Comparison of ENCODE assay signal across 8 cellular contexts in the genomic region with DNA sequence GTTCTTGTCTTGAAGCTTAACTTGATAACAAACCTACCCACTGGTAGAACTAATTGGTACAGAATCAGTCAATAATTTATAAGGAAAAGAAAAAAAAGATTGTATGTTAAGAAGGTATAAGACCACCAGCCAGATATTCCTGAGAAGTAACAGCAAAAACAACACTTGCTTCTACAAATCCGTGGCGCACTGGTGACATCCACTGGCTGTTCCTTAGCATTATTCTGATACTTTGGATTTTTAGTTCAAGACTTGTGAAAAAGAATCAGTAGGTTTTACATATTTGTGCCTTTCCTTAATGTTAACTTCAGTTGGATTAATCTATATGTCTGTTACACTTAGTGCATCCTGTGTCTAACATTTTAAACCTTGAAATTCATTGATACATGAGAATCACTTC.
DNase-seq lines count a peak whose midpoint lies in the region; ATAC-seq and TF ChIP-seq lines count a peak whose summit lies in the region.

No MANE protein-coding gene starts in this region.

- H3K9me3 Mint-ChIP-seq in H9: no peaks in the 10 kb centered on the region
- no peaks in the 10 kb centered on the region for H3K9me3 Mint-ChIP-seq in CD14-positive monocyte

- H3K4me1 Mint-ChIP-seq in H9: no peaks in the 10 kb centered on the region
- H3K4me1 Mint-ChIP-seq in CD14-positive monocyte: no peaks in the 10 kb centered on the region

- no peak overlapping the region for H2AK5ac ChIP-seq in H9 (ENCODE audit: insufficient read length, low read length)

- no peaks in the 10 kb centered on the region for H3K9me3 ChIP-seq in H9 (ENCODE audit: control insufficient read depth, low read depth, low read length)

- no peak overlapping the region for H4K8ac ChIP-seq in H9 (replicated peaks; ENCODE audit: insufficient read length, low read depth, low read length)

- H3T11ph ChIP-seq in H9 (ENCODE audit: low read length): no peak overlapping the region

- H3K79me1 ChIP-seq in H9 (ENCODE audit: insufficient read depth, low read depth, low read length, poor library complexity, severe bottlenecking): no peaks in the 10 kb centered on the region

- no peak overlapping the region for H3K56ac ChIP-seq in H9 (ENCODE audit: insufficient read length, low read depth, low read length)

- no peak overlapping the region for H2BK20ac ChIP-seq in H9 (ENCODE audit: low read depth, low read length, poor library complexity, severe bottlenecking)

- intact Hi-C loops in CD14-positive monocyte (cut with micrococcal nuclease): no loop called here

- peak; percentile 73 for TF ChIP-seq CTCF in H9 (conservative IDR thresholded peaks at IDR 0.05)
- TF ChIP-seq CTCF in CD14-positive monocyte (IDR thresholded peaks at IDR 0.05): no peak

- H2BK15ac ChIP-seq in H9 (ENCODE audit: low read depth, low read length): no peak overlapping the region

- H3K23me2 ChIP-seq in H9 (ENCODE audit: insufficient read length, low read depth, low read length, poor library complexity, severe bottlenecking): no peaks in the 10 kb centered on the region

- no peak overlapping the region for H3K27ac ChIP-seq in H9 (ENCODE audit: insufficient read length, low read depth, low read length)

- ATAC-seq in HG03457 (IDR thresholded peaks at IDR 0.05; ENCODE audit: unreplicated experiment) (no peak), HG02885 (IDR thresholded peaks at IDR 0.05; ENCODE audit: poor library complexity, unreplicated experiment) (no peak)

- no peak overlapping the region for H3K27ac Mint-ChIP-seq in H9
- H3K27ac Mint-ChIP-seq in CD14-positive monocyte: no peak overlapping the region

- H3K14ac ChIP-seq in H9 (ENCODE audit: insufficient read depth, low read length): no peak overlapping the region

- no peak overlapping the region for H3K4ac ChIP-seq in H9 (ENCODE audit: low read depth, low read length)

- H3K9ac ChIP-seq in H9 (ENCODE audit: extremely low read depth, insufficient read length, low read length): no peak overlapping the region

- H3K4me3 Mint-ChIP-seq in H9 (no peak overlapping the region), CD14-positive monocyte (no peak overlapping the region)

- H4K20me1 ChIP-seq in H9 (ENCODE audit: control insufficient read depth, insufficient read depth, insufficient read length): no peaks in the 10 kb centered on the region

- H4K5ac ChIP-seq in H9 (ENCODE audit: insufficient read length, low read depth, low read length): no peak overlapping the region

- WGBS in H9 (ENCODE audit: extremely low coverage, insufficient read length, low lambda C conversion rate): no CpG with 5 or more reads among the region's 2 CpGs

- peak; percentile 30 for DNase-seq in H9
- peak; percentile 79 for DNase-seq in NCI-H82 (lab: John Stamatoyannopoulos, UW)
- DNase-seq in fibroblast of gingiva (ENCODE audit: low read depth): peak; percentile 22
- DNase-seq in pulmonary artery endothelial cell (ENCODE audit: low read depth, low spot score): peak; percentile 4
- DNase-seq in NCI-H187 treated with DMSO at 0.1 percent for 48 hours (lab: John Stamatoyannopoulos, UW): no peak
- no peak for DNase-seq in CD14-positive monocyte (ENCODE audit: low spot score)

- H3K27me3 Mint-ChIP-seq in H9 (ENCODE audit: low read depth) (no peaks in the 10 kb centered on the region), CD14-positive monocyte (ENCODE audit: low read depth in 3 of 3) (no peaks in the 10 kb centered on the region)

- no peak overlapping the region for H2BK5ac ChIP-seq in H9 (ENCODE audit: insufficient read length, low read length)

- no peak overlapping the region for H3K18ac ChIP-seq in H9 (ENCODE audit: insufficient read length, low read depth, low read length)

- H3K27me3 ChIP-seq in H9 (ENCODE audit: insufficient read depth, low read length): no peaks in the 10 kb centered on the region

- no peak overlapping the region for H4K91ac ChIP-seq in H9 (ENCODE audit: insufficient read length, low read depth, low read length)

- H2BK120ac ChIP-seq in H9 (ENCODE audit: low read depth, low read length, poor library complexity, severe bottlenecking): no peak overlapping the region

- H3K36me3 Mint-ChIP-seq in H9 (ENCODE audit: insufficient read depth in 1 of 3, low read depth in 3 of 3) (no peaks in the 10 kb centered on the region), CD14-positive monocyte (no peaks in the 10 kb centered on the region)

- no peak overlapping the region for H2AFZ ChIP-seq in H9 (ENCODE audit: low read length)

- H3K4me1 ChIP-seq in H9 (ENCODE audit: insufficient read depth, low read length): no peaks in the 10 kb centered on the region

- no peaks in the 10 kb centered on the region for H3K79me2 ChIP-seq in H9 (ENCODE audit: insufficient read depth, low read length)

- H3K4me2 ChIP-seq in H9 (ENCODE audit: insufficient read depth, insufficient read length, low read length): no peak overlapping the region

- no peak overlapping the region for H2BK12ac ChIP-seq in H9 (ENCODE audit: insufficient read length, low read depth, low read length)

- no peak overlapping the region for H3K23ac ChIP-seq in H9 (ENCODE audit: insufficient read length, low read depth, low read length)

Comparison
In these comparisons a context has a peak if more than half of its experiments do, and no peak if none do; other contexts are left out.
1. DNase-seq: peak in H9 (single experiment), NCI-H82 (single experiment), fibroblast of gingiva (single experiment) and pulmonary artery endothelial cell (single experiment); none in NCI-H187 treated with DMSO at 0.1 percent for 48 hours (single experiment) and CD14-positive monocyte (single experiment).